Comparison of ENCODE assay signal across 10 cellular contexts in genomic region chr7:84412161-84412969, GRCh38.
DNase-seq lines count a peak whose midpoint lies in the region; ATAC-seq and TF ChIP-seq lines count a peak whose summit lies in the region.
"Had no signal": no experiment of that assay in that cellular context is flagged by ENCODE, and none has a peak within 500 bp of the region (broad histone marks: within the 10 kb centered on the region; RNA-seq: fewer than 3 reads in every experiment).

No MANE protein-coding gene starts in this region.

- H3K27me3 ChIP-seq in Panc1 (ENCODE audit: control insufficient read depth, insufficient read depth, low read length) = no peaks in the 10 kb centered on the region
- H3K27me3 ChIP-seq in fibroblast of lung (ENCODE audit: control insufficient read depth, insufficient read depth, low read length) = no peaks in the 10 kb centered on the region
- H3K27me3 ChIP-seq in left ventricle myocardium inferior (ENCODE audit: low read depth) = no peaks in the 10 kb centered on the region
- H3K27me3 ChIP-seq: BLaER1 had no signal

- DNase-seq in SIG-M5 treated with dmso at 0.1 percent for 504 hours (lab: John Stamatoyannopoulos, UW; ENCODE audit: unreplicated experiment) = peak; percentile 48
- no peak for DNase-seq in SIG-M5 (lab: John Stamatoyannopoulos, UW)
- DNase-seq in Panc1 (ENCODE audit: low read depth, low spot score) = peak; percentile 99
- peak; percentile 97 to 99 for DNase-seq in fibroblast of lung (ENCODE audit: low read depth in 2 of 2)
- DNase-seq in type B pancreatic cell (ENCODE audit: extremely low spot score, unreplicated experiment) = no peak
- no peak for DNase-seq in NCI-H524 (lab: John Stamatoyannopoulos, UW)
- DNase-seq in left ventricle myocardium inferior = no peak
- DNase-seq: activated CD8-positive, alpha-beta memory T cell treated with anti-CD3 and anti-CD28 coated beads for 24 hours had no signal

- no peaks in the 10 kb centered on the region for H3K79me2 ChIP-seq in fibroblast of lung (ENCODE audit: control insufficient read depth, insufficient read depth, low read length)

- in situ Hi-C loops in Panc1 (cut with HindIII; ENCODE audit: low pct_unique_long_range_greater_than_20kb, low sequenced_read_pairs) = no loop called here

- peak overlapping the region; percentile 89 for H3K4me2 ChIP-seq in fibroblast of lung (ENCODE audit: extremely low read depth, insufficient read depth, low read length)
- H3K4me2 ChIP-seq: BLaER1 had no signal

- peaks cover 13% of the 10 kb centered on the region; the same call in 1 of the 2 replicates for H3K9me3 ChIP-seq in Panc1 (ENCODE audit: control insufficient read depth, insufficient read depth, low read depth, low read length)
- no peaks in the 10 kb centered on the region for H3K9me3 ChIP-seq in fibroblast of lung (ENCODE audit: control insufficient read depth, insufficient read depth, low read depth, low read length)
- peaks cover 15% of the 10 kb centered on the region for H3K9me3 ChIP-seq in left ventricle myocardium inferior (replicated peaks)

- POLR2A ChIA-PET in Panc1 (lab: Charles Lee) = interaction anchor here (0.5 kb wide), 1 partner anchor 218 kb away, joined by 5 read pairs; the partner anchor contains the start of gene SEMA3A

- BruUV-seq in Panc1 (replicated peaks; lab: Mats Ljungman, UMichigan) = no TSS peak

- H3K9me3 Mint-ChIP-seq in type B pancreatic cell = peaks cover 4% of the 10 kb centered on the region

- H3K4me1 Mint-ChIP-seq in type B pancreatic cell (ENCODE audit: unreplicated experiment) = peaks cover 12% of the 10 kb centered on the region

- H3K4me1 ChIP-seq in Panc1 (ENCODE audit: control insufficient read depth, insufficient read depth, low read length) (0 out of 2 replicates have a peak, but pooled peaks cover 5% of the 10 kb centered on the region), fibroblast of lung (ENCODE audit: control insufficient read depth, extremely low read depth, insufficient read depth, low read length) (peaks cover 4% of the 10 kb centered on the region), left ventricle myocardium inferior (no peaks in the 10 kb centered on the region)
- H3K4me1 ChIP-seq: BLaER1 had no signal

- peak; percentile 94 for ATAC-seq in Panc1
- no peak for ATAC-seq in HG03378 (IDR thresholded peaks at IDR 0.05; ENCODE audit: unreplicated experiment)

- no peaks in the 10 kb centered on the region for H3K36me3 Mint-ChIP-seq in type B pancreatic cell

- no peaks in the 10 kb centered on the region for H3K27me3 Mint-ChIP-seq in type B pancreatic cell

- CTCF ChIA-PET in Panc1 (lab: Charles Lee) = interaction anchor here (1.2 kb wide), 1 partner anchor 216 kb away, joined by 5 read pairs; no protein-coding TSS in a partner anchor

- H3K4me3 ChIP-seq in Panc1 (ENCODE audit: low read depth in 2 of 2, low read length in 2 of 2) (no peak overlapping the region), fibroblast of lung (replicated peaks in 1 of 4; ENCODE audit: control extremely low read depth in 1 of 4, insufficient read depth in 1 of 4, low read depth in 3 of 4, low read length in 4 of 4) (peak overlapping the region in 3 of 4 experiments; percentile 6 to 23 (median 18)), left ventricle myocardium inferior (no peak overlapping the region)
- H3K4me3 ChIP-seq: BLaER1 had no signal

- no peaks in the 10 kb centered on the region for H4K20me1 ChIP-seq in fibroblast of lung (ENCODE audit: control insufficient read depth, extremely low read depth, insufficient read depth, low read length)
- H4K20me1 ChIP-seq: BLaER1 had no signal

- TF ChIP-seq CTCF in Panc1 (IDR thresholded peaks at IDR 0.05) (no peak), fibroblast of lung (conservative IDR thresholded peaks at IDR 0.05 in 1 of 2, IDR thresholded peaks at IDR 0.05 in 1 of 2; ENCODE audit: low read depth in 1 of 2, low read length in 2 of 2) (no peak), type B pancreatic cell (conservative IDR thresholded peaks at IDR 0.05) (no peak), left ventricle myocardium inferior (IDR thresholded peaks at IDR 0.05; ENCODE audit: borderline replicate concordance) (no peak)

- peak overlapping the region; percentile 44 for H3K27ac Mint-ChIP-seq in type B pancreatic cell

- H3K36me3 ChIP-seq in Panc1 (ENCODE audit: control insufficient read depth, insufficient read depth, low read length) (no peaks in the 10 kb centered on the region), fibroblast of lung (ENCODE audit: control insufficient read depth, insufficient read depth, low read length) (no peaks in the 10 kb centered on the region), left ventricle myocardium inferior (no peaks in the 10 kb centered on the region)
- H3K36me3 ChIP-seq: BLaER1 had no signal

- no peak overlapping the region for H3K9ac ChIP-seq in fibroblast of lung (ENCODE audit: insufficient read depth, low read length)
- H3K9ac ChIP-seq: BLaER1 had no signal

- peak overlapping the region; percentile 39 for H2AFZ ChIP-seq in fibroblast of lung (ENCODE audit: low read length)

- H3K27ac ChIP-seq in Panc1 (ENCODE audit: low read length) = peak overlapping the region; percentile 75
- peak overlapping the region; percentile 79 for H3K27ac ChIP-seq in fibroblast of lung (ENCODE audit: insufficient read depth, low read length)
- no peak overlapping the region for H3K27ac ChIP-seq in left ventricle myocardium inferior (replicated peaks)
- H3K27ac ChIP-seq: BLaER1 had no signal

- intact Hi-C loops in Panc1 (cut with micrococcal nuclease; ENCODE audit: unreplicated experiment) = loop anchor here (10.0 kb wide), 2 partner anchors 218 to 612 kb away; partner anchors contain the start of gene SEMA3A
- intact Hi-C loops in left ventricle myocardium inferior (cut with micrococcal nuclease) = no loop called here

- H3K4me3 Mint-ChIP-seq in type B pancreatic cell = peak overlapping the region; percentile 20

Comparison
In these comparisons a context has a peak if more than half of its experiments do, and no peak if none do; other contexts are left out.
1. DNase-seq: peak in SIG-M5 treated with dmso at 0.1 percent for 504 hours (single experiment), Panc1 (single experiment) and fibroblast of lung (2 of 2); none in SIG-M5 (single experiment), type B pancreatic cell (single experiment), NCI-H524 (0 of 2) and left ventricle myocardium inferior (single experiment).
2. H3K4me3 ChIP-seq: peak in fibroblast of lung (3 of 4); none in Panc1 (0 of 2) and left ventricle myocardium inferior (single experiment).